ENCODE assay signal across 14 cellular contexts in the genomic region with DNA sequence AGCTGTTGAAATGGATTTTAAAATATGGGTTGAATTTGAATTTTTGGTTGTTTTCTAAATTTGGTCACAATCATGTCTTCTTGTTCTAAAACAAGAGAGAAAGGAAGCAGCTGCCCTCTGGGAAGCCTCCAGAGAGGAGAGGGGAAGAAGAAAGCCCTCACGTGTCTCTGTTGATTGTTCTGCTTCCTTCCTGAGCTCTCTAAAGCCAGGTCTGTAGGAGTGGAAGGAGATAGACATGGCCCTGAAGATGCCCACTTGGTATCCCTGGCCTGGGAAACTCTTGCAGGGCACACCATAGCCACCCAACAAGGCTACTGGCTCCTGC. TPM values are rescaled to one million over a fixed set of nuclear protein-coding genes. Genes with fewer than 3 reads are reported as not detected.
DNase-seq lines count a peak whose midpoint lies in the region; ATAC-seq and TF ChIP-seq lines count a peak whose summit lies in the region.
"Had no signal": no experiment of that assay in that cellular context is flagged by ENCODE, and none has a peak within 500 bp of the region (broad histone marks: within the 10 kb centered on the region; RNA-seq: fewer than 3 reads in every experiment).

No MANE protein-coding gene starts in this region.

- H3K27me3 ChIP-seq in muscle layer of duodenum (ENCODE audit: low read depth, low read length) (no peaks in the 10 kb centered on the region), uterus (no peaks in the 10 kb centered on the region)

- H3K27me3 Mint-ChIP-seq in dendritic cell treated with granulocyte-macrophage colony-stimulating factor and Interleukin-4, amounts not matched to agents 40 ng/mL and 50 ng/mL, for 4 days = no peaks in the 10 kb centered on the region

- peaks cover 43% of the 10 kb centered on the region for H3K4me1 Mint-ChIP-seq in dendritic cell treated with granulocyte-macrophage colony-stimulating factor and Interleukin-4, amounts not matched to agents 40 ng/mL and 50 ng/mL, for 4 days (ENCODE audit: low read depth)
- H3K4me1 Mint-ChIP-seq: T-cell had no signal

- no peak for TF ChIP-seq POLR2A in uterus (IDR thresholded peaks at IDR 0.05)

- H3K9me3 ChIP-seq in muscle layer of duodenum (ENCODE audit: control insufficient read depth in 1 of 2, low read length in 2 of 2) = no peaks in the 10 kb centered on the region
- H3K9me3 ChIP-seq in uterus = no peaks in the 10 kb centered on the region
- H3K9me3 ChIP-seq: thoracic aorta had no signal

- H3K36me3 ChIP-seq in muscle layer of duodenum (ENCODE audit: control insufficient read depth in 1 of 2, insufficient read depth in 2 of 2, low read length in 2 of 2) (no peaks in the 10 kb centered on the region), uterus (no peaks in the 10 kb centered on the region)
- H3K36me3 ChIP-seq: thoracic aorta had no signal

- no peak overlapping the region for H3K4me3 ChIP-seq in muscle layer of duodenum (ENCODE audit: low read depth in 1 of 2, low read length in 2 of 2)
- no peak overlapping the region for H3K4me3 ChIP-seq in uterus
- H3K4me3 ChIP-seq: dorsolateral prefrontal cortex, thoracic aorta had no signal

- ATAC-seq in Right ventricle myocardium superior (ENCODE audit: poor library complexity) = no peak
- ATAC-seq: activated CD4-positive, CD25-positive, alpha-beta regulatory T cell treated with anti-CD3 and anti-CD28 coated beads, Interleukin-2, amount 50 U/mL, for 24 hours; activated T-cell treated with anti-CD3 and anti-CD28 coated beads, Interleukin-2, amount 50 U/mL, for 4 hours; T-cell had no signal

- no peaks in the 10 kb centered on the region for H3K36me3 Mint-ChIP-seq in dendritic cell treated with granulocyte-macrophage colony-stimulating factor and Interleukin-4, amounts not matched to agents 40 ng/mL and 50 ng/mL, for 4 days (ENCODE audit: low read depth)
- H3K36me3 Mint-ChIP-seq: naive thymus-derived CD4-positive, alpha-beta T cell; T-cell had no signal

- TF ChIP-seq CTCF in uterus (IDR thresholded peaks at IDR 0.05) = no peak

- peak overlapping the region; percentile 31 for H3K27ac Mint-ChIP-seq in dendritic cell treated with granulocyte-macrophage colony-stimulating factor and Interleukin-4, amounts not matched to agents 40 ng/mL and 50 ng/mL, for 4 days
- H3K27ac Mint-ChIP-seq: naive thymus-derived CD4-positive, alpha-beta T cell; T-cell had no signal

- no peaks in the 10 kb centered on the region for H3K9me3 Mint-ChIP-seq in dendritic cell treated with granulocyte-macrophage colony-stimulating factor and Interleukin-4, amounts not matched to agents 40 ng/mL and 50 ng/mL, for 4 days
- H3K9me3 Mint-ChIP-seq: activated T-cell treated with anti-CD3 and anti-CD28 coated beads, Interleukin-2, amount 50 U/mL, for 4 hours had no signal

- H3K4me3 Mint-ChIP-seq in dendritic cell treated with granulocyte-macrophage colony-stimulating factor and Interleukin-4, amounts not matched to agents 40 ng/mL and 50 ng/mL, for 4 days = no peak overlapping the region
- H3K4me3 Mint-ChIP-seq: activated T-cell treated with anti-CD3 and anti-CD28 coated beads, Interleukin-2, amount 50 U/mL, for 4 hours; naive thymus-derived CD4-positive, alpha-beta T cell; T-cell had no signal

- H3K4me1 ChIP-seq in muscle layer of duodenum (ENCODE audit: control insufficient read depth in 1 of 2, insufficient read depth in 2 of 2, low read length in 2 of 2) (peaks cover 7 to 11% of the 10 kb centered on the region in 2 donors), uterus (no peaks in the 10 kb centered on the region)

- peak; percentile 58 for DNase-seq in cardiac septum (ENCODE audit: low spot score)
- DNase-seq in Right ventricle myocardium superior = no peak
- no peak for DNase-seq in uterus
- DNase-seq in AG20443 (ENCODE audit: low spot score) = no peak
- no peak for DNase-seq in activated CD8-positive, alpha-beta memory T cell treated with anti-CD3 and anti-CD28 coated beads, Interleukin-2, amount 50 U/mL, for 48 hours
- no peak for DNase-seq in Ammon's horn (ENCODE audit: low spot score)
- DNase-seq: activated T-cell treated with anti-CD3 and anti-CD28 coated beads, Interleukin-2, amount 50 U/mL, for 4 hours; naive thymus-derived CD4-positive, alpha-beta T cell; T-cell had no signal

- intact Hi-C loops in cardiac septum (cut with DNase I) (no loop called here), Right ventricle myocardium superior (cut with DNase I) (loop anchor here (10.0 kb wide), 1 partner anchor 108 kb away; no protein-coding TSS in a partner anchor), uterus (cut with DNase I; ENCODE audit: low total_unique reads) (no loop called here)
- intact Hi-C loops in dendritic cell treated with granulocyte-macrophage colony-stimulating factor and Interleukin-4, amounts not matched to agents 40 ng/mL and 50 ng/mL, for 4 days (cut with micrococcal nuclease) = no loop called here

- H3K27ac ChIP-seq in muscle layer of duodenum (ENCODE audit: low read length) (peak overlapping the region; percentile 52), uterus (peak overlapping the region; percentile 42 to 78)
- H3K27ac ChIP-seq: dorsolateral prefrontal cortex, thoracic aorta had no signal

RNA-seq across cellular contexts. Expression of a gene that starts 59.6 kb away (rescaled TPM):
- total RNA-seq in cardiac septum = 0.38 TPM
- 0.43 TPM for total RNA-seq in Right ventricle myocardium superior
- 1 to 10 TPM in 2 of 4 donors, under 1 TPM in 1, not detected in 1; 0.29 to 9.3 (median 2.5) TPM for total RNA-seq in uterus
